1 cellular context compared by ENCODE assay signal in the genomic region with DNA sequence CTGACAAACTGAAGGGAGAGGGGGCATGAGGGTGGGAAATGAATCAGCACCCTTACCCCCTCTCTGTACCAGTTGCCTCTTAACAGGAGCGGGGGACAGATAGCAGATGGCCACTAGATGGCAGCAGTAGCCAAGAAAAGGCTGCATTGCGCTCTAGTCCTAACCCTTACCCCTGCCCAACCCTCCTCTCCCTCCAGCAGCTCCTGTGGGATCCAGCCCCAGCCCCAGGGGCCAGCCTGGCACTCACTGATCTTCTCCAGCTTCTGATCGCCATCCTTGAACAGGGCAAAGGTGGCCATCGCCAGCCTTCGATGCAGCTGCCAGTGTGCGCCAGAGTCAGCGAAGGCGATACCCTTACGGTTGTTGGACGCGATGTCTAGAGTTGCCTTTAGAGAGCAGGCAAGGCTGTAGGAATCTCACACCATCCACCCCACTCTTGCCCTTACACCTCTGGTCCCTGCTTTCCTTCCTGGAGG.
TF ChIP-seq lines count a peak whose summit lies in the region.

No MANE protein-coding gene starts in this region.

TF ChIP-seq in HepG2, 621 proteins besides CTCF, POLR2A, EP300 and RAD21 (continued from another document):
- TF ChIP-seq, protein P1, sequence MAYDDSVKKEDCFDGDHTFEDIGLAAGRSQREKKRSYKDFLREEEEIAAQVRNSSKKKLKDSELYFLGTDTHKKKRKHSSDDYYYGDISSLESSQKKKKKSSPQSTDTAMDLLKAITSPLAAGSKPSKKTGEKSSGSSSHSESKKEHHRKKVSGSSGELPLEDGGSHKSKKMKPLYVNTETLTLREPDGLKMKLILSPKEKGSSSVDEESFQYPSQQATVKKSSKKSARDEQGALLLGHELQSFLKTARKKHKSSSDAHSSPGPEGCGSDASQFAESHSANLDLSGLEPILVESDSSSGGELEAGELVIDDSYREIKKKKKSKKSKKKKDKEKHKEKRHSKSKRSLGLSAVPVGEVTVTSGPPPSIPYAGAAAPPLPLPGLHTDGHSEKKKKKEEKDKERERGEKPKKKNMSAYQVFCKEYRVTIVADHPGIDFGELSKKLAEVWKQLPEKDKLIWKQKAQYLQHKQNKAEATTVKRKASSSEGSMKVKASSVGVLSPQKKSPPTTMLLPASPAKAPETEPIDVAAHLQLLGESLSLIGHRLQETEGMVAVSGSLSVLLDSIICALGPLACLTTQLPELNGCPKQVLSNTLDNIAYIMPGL (CRISPR knock-in tag; IDR thresholded peaks at IDR 0.05; ENCODE audit: borderline replicate concordance in 1 of 2, low read depth in 1 of 2) = 0 out of 4 replicates have a peak, but pooled peaks of 1 of the 2 experiments have one; percentile 27
- TF ChIP-seq FOXJ3 (CRISPR knock-in tag; IDR thresholded peaks at IDR 0.05; ENCODE audit: borderline replicate concordance) = no peak
